In the genomic region with DNA sequence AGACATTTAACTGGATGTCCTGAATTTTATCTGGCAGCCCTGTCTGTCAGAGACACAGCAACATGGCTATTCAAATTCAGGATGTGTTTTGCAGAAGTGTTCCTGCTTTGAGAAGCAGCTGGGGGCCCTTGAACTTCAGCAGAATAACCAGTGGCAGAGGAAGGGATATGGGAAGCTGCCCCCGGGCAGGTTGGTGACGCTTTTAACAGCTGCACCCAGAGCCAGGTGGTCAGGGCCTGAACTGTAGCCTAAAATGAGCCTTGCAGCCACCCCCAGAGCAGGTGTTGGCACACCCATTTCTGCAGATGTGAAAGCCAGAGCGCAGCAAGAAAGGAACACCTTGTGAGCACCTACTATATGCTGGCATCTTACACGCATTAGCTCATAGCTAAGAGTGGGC, we compare ENCODE assay signal across 2 cellular contexts.
TF ChIP-seq lines count a peak whose summit lies in the region.

No MANE protein-coding gene starts in this region.

TF ChIP-seq in SK-N-SH, 30 proteins besides CTCF, POLR2A, EP300 and RAD21 (continued from another document):
- TF ChIP-seq, protein P1, sequence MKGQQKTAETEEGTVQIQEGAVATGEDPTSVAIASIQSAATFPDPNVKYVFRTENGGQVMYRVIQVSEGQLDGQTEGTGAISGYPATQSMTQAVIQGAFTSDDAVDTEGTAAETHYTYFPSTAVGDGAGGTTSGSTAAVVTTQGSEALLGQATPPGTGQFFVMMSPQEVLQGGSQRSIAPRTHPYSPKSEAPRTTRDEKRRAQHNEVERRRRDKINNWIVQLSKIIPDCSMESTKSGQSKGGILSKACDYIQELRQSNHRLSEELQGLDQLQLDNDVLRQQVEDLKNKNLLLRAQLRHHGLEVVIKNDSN (IDR thresholded peaks at IDR 0.05; ENCODE audit: borderline replicate concordance, low read depth): no peak
- TF ChIP-seq, protein P2, sequence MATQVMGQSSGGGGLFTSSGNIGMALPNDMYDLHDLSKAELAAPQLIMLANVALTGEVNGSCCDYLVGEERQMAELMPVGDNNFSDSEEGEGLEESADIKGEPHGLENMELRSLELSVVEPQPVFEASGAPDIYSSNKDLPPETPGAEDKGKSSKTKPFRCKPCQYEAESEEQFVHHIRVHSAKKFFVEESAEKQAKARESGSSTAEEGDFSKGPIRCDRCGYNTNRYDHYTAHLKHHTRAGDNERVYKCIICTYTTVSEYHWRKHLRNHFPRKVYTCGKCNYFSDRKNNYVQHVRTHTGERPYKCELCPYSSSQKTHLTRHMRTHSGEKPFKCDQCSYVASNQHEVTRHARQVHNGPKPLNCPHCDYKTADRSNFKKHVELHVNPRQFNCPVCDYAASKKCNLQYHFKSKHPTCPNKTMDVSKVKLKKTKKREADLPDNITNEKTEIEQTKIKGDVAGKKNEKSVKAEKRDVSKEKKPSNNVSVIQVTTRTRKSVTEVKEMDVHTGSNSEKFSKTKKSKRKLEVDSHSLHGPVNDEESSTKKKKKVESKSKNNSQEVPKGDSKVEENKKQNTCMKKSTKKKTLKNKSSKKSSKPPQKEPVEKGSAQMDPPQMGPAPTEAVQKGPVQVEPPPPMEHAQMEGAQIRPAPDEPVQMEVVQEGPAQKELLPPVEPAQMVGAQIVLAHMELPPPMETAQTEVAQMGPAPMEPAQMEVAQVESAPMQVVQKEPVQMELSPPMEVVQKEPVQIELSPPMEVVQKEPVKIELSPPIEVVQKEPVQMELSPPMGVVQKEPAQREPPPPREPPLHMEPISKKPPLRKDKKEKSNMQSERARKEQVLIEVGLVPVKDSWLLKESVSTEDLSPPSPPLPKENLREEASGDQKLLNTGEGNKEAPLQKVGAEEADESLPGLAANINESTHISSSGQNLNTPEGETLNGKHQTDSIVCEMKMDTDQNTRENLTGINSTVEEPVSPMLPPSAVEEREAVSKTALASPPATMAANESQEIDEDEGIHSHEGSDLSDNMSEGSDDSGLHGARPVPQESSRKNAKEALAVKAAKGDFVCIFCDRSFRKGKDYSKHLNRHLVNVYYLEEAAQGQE (IDR thresholded peaks at IDR 0.05; ENCODE audit: low read depth, low read length): no peak
- TF ChIP-seq TAF1 (IDR thresholded peaks at IDR 0.05; ENCODE audit: borderline replicate concordance, low read depth, low read length) (no peak), FOXM1 (IDR thresholded peaks at IDR 0.05; ENCODE audit: low read depth) (no peak), ELF1 (IDR thresholded peaks at IDR 0.05) (no peak), CHD2 (IDR thresholded peaks at IDR 0.05; ENCODE audit: low read length, partially characterized antibody) (no peak), NFIC (IDR thresholded peaks at IDR 0.05; ENCODE audit: borderline replicate concordance) (no peak), TCF12 (IDR thresholded peaks at IDR 0.05) (no peak), TEAD4 (IDR thresholded peaks at IDR 0.05; ENCODE audit: borderline replicate concordance, insufficient read depth) (no peak), SMC3 (IDR thresholded peaks at IDR 0.05; ENCODE audit: low read depth, low read length) (no peak), RXRA (IDR thresholded peaks at IDR 0.05; ENCODE audit: borderline replicate concordance, low read depth) (no peak), MEF2A (IDR thresholded peaks at IDR 0.05; ENCODE audit: borderline replicate concordance, low read depth) (no peak)
- TF ChIP-seq, protein P3, sequence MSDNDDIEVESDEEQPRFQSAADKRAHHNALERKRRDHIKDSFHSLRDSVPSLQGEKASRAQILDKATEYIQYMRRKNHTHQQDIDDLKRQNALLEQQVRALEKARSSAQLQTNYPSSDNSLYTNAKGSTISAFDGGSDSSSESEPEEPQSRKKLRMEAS (IDR thresholded peaks at IDR 0.05; ENCODE audit: low read depth): no peak

TF ChIP-seq in SK-N-SH treated with all-trans-retinoic acid at 6 μM for 48 hours, 23 proteins besides CTCF, POLR2A, EP300 and RAD21 (continued from another document):
- TF ChIP-seq ZC3H10 (CRISPR knock-in tag; IDR thresholded peaks at IDR 0.05) (no peak), OSR1 (CRISPR knock-in tag; IDR thresholded peaks at IDR 0.05) (no peak), ZNF70 (CRISPR knock-in tag; IDR thresholded peaks at IDR 0.05) (no peak)
- TF ChIP-seq, protein P4, sequence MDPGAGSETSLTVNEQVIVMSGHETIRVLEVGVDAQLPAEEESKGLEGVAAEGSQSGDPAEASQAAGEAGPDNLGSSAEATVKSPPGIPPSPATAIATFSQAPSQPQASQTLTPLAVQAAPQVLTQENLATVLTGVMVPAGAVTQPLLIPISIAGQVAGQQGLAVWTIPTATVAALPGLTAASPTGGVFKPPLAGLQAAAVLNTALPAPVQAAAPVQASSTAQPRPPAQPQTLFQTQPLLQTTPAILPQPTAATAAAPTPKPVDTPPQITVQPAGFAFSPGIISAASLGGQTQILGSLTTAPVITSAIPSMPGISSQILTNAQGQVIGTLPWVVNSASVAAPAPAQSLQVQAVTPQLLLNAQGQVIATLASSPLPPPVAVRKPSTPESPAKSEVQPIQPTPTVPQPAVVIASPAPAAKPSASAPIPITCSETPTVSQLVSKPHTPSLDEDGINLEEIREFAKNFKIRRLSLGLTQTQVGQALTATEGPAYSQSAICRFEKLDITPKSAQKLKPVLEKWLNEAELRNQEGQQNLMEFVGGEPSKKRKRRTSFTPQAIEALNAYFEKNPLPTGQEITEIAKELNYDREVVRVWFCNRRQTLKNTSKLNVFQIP (CRISPR knock-in tag; IDR thresholded peaks at IDR 0.05; ENCODE audit: borderline replicate concordance, low read depth): no peak
